In the genomic region with DNA sequence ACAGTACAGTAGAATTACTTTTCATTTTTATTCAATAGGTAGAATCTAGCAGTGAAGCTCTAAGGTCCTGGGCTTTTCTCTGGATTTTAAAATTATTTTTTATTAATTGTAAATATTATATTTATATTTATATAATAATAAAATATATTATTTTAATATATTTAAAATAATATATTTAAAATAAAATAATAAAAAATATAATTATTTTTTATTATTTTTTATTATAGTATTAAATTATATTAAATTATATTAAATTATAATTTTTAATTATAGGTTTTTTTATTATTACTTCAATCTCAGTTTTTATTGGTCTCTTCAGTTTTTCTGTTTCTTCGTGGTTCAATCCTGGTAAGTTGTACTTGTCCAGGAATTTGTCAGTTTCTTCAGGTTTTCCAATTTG, we compare ENCODE assay signal across 26 cellular contexts. TPM values are rescaled to one million over a fixed set of nuclear protein-coding genes. Genes with fewer than 3 reads are reported as not detected.
"Had no signal": no experiment of that assay in that cellular context is flagged by ENCODE, and none has a peak within 500 bp of the region (broad histone marks: within the 10 kb centered on the region; RNA-seq: fewer than 3 reads in every experiment).

No MANE protein-coding gene starts in this region.

- H3K9me3 Mint-ChIP-seq: nephron, neural crest cell had no signal

- DNase-seq: left colon; left lung; lower lobe of right lung; mammary epithelial cell; mesenchymal stem cell; naive thymus-derived CD8-positive, alpha-beta T cell; nucleus accumbens; right lobe of liver; spleen; stimulated activated CD4-positive, alpha-beta T cell treated with anti-CD3 and anti-CD28 coated beads, Interleukin-2, amount 100 ng/mL, for 48 hours; stimulated activated CD4-positive, alpha-beta T cell treated with anti-CD3 and anti-CD28 coated beads, Interleukin-4, amount 100 ng/mL, for 4 hours; stimulated activated CD8-positive, alpha-beta memory T cell treated with anti-CD3 and anti-CD28 coated beads, Interleukin-4, amount 100 ng/mL, for 48 hours; stimulated activated naive CD4-positive, alpha-beta T cell treated with Interleukin-2 at 50 U/mL for 16 hours; stimulated activated naive CD8-positive, alpha-beta T cell treated with anti-CD3 and anti-CD28 coated beads, Interleukin-15, amount 100 ng/mL, for 72 hours; substantia nigra; uterus had no signal

- H3K36me3 ChIP-seq: left lung, lower lobe of right lung, right atrium auricular region, right lobe of liver, spleen, tibial nerve had no signal

- H3K4me1 ChIP-seq: left lung, lower lobe of right lung, right atrium auricular region, right lobe of liver, spleen, tibial nerve, uterus had no signal

- H3K36me3 Mint-ChIP-seq: naive thymus-derived CD8-positive, alpha-beta T cell; stimulated activated memory B cell treated with anti-CD40 and anti-IgM and Interleukin-4, amounts not matched to agents 10 μg/mL and 1 μg/mL and 100 μg/mL, for 72 hours; type B pancreatic cell had no signal

- FAIRE-seq: keratinocyte had no signal

- H3K4me1 Mint-ChIP-seq: naive thymus-derived CD8-positive, alpha-beta T cell; nephron; neural crest cell; stimulated activated memory B cell treated with anti-CD40 and anti-IgM and Interleukin-4, amounts not matched to agents 10 μg/mL and 1 μg/mL and 100 μg/mL, for 72 hours; stimulated activated naive CD8-positive, alpha-beta T cell treated with anti-CD3 and anti-CD28 coated beads, Interleukin-15, amount 100 ng/mL, for 72 hours had no signal

- H3K27ac Mint-ChIP-seq: naive thymus-derived CD8-positive, alpha-beta T cell; nephron; progenitor cell of endocrine pancreas; stimulated activated memory B cell treated with anti-CD40 and anti-IgM and Interleukin-4, amounts not matched to agents 10 μg/mL and 1 μg/mL and 100 μg/mL, for 72 hours; stimulated activated naive CD8-positive, alpha-beta T cell treated with anti-CD3 and anti-CD28 coated beads, Interleukin-15, amount 100 ng/mL, for 72 hours; type B pancreatic cell had no signal

- H3K4me3 Mint-ChIP-seq: naive thymus-derived CD8-positive, alpha-beta T cell; nephron; neural crest cell; stimulated activated memory B cell treated with anti-CD40 and anti-IgM and Interleukin-4, amounts not matched to agents 10 μg/mL and 1 μg/mL and 100 μg/mL, for 72 hours; stimulated activated naive CD8-positive, alpha-beta T cell treated with anti-CD3 and anti-CD28 coated beads, Interleukin-15, amount 100 ng/mL, for 72 hours; type B pancreatic cell had no signal

- H3K27ac ChIP-seq: hepatocyte, left lung, lower lobe of right lung, right atrium auricular region, right lobe of liver, skin epidermis, spleen, tibial nerve, uterus had no signal

- H3K27me3 Mint-ChIP-seq: naive thymus-derived CD8-positive, alpha-beta T cell; progenitor cell of endocrine pancreas; stimulated activated memory B cell treated with anti-CD40 and anti-IgM and Interleukin-4, amounts not matched to agents 10 μg/mL and 1 μg/mL and 100 μg/mL, for 72 hours; stimulated activated naive CD8-positive, alpha-beta T cell treated with anti-CD3 and anti-CD28 coated beads, Interleukin-15, amount 100 ng/mL, for 72 hours; type B pancreatic cell had no signal

- ATAC-seq: left colon; left lung; lower lobe of right lung; naive thymus-derived CD8-positive, alpha-beta T cell; right lobe of liver; stimulated activated memory B cell treated with anti-CD40 and anti-IgM and Interleukin-4, amounts not matched to agents 10 μg/mL and 1 μg/mL and 100 μg/mL, for 72 hours; stimulated activated naive CD8-positive, alpha-beta T cell treated with anti-CD3 and anti-CD28 coated beads, Interleukin-15, amount 100 ng/mL, for 72 hours had no signal

- H3K9me3 ChIP-seq: left lung, lower lobe of right lung, right lobe of liver, tibial nerve, uterus had no signal

- H3K4me3 ChIP-seq: hepatocyte, left lung, lower lobe of right lung, right atrium auricular region, right lobe of liver, skin epidermis, spleen, tibial nerve, uterus had no signal

RNA-seq across cellular contexts. Expression of a gene that starts 49.7 kb away (rescaled TPM):
- total RNA-seq: naive thymus-derived CD8-positive, alpha-beta T cell had no signal
- polyA plus RNA-seq: naive thymus-derived CD8-positive, alpha-beta T cell had no signal
